ENCODE assay signal across 8 cellular contexts in genomic region chr7:29102554-29103151, GRCh38. TPM values are rescaled to one million over a fixed set of nuclear protein-coding genes. Genes with fewer than 3 reads are reported as not detected.
DNase-seq lines count a peak whose midpoint lies in the region; ATAC-seq, FAIRE-seq and TF ChIP-seq lines count a peak whose summit lies in the region.

No MANE protein-coding gene starts in this region.

- H3K27me3 ChIP-seq in NT2/D1 (ENCODE audit: insufficient read depth, insufficient read length) (no peaks in the 10 kb centered on the region), small intestine (ENCODE audit: control insufficient read depth in 2 of 2, insufficient read depth in 2 of 2, low read length in 2 of 2) (no peaks in the 10 kb centered on the region)

- in situ Hi-C loops in astrocyte of the cerebellum (cut with HindIII; ENCODE audit: low sequenced_read_pairs): no loop called here

- FAIRE-seq in D721Med (lab: Jason Lieb, UNC) (no peak), small intestine (lab: Jason Lieb, UNC) (no peak)

- 3 to 4% (median 3%) methylated on average over 7 of the region's 7 CpGs for WGBS in small intestine, 3 donors

- ATAC-seq in GM21390 (IDR thresholded peaks at IDR 0.05; ENCODE audit: unreplicated experiment): no peak

- DNase-seq in D721Med (ENCODE audit: insufficient read length, low spot score) (no peak), HEK293T (ENCODE audit: extremely low spot score) (peak; percentile 59), NT2/D1 (ENCODE audit: low read depth, low spot score) (peak; percentile 63), astrocyte of the cerebellum (ENCODE audit: low read depth) (peak; percentile 47), iPS DF 4.7 (ENCODE audit: extremely low read depth, low spot score) (peak; percentile 41), small intestine (peak; percentile 56), cerebellar nuclear complex (lab: John Stamatoyannopoulos, UW) (no peak)

- TF ChIP-seq CTCF in D721Med (IDR thresholded peaks at IDR 0.05; ENCODE audit: insufficient read depth, missing control alignments) (peak; percentile 61), astrocyte of the cerebellum (IDR thresholded peaks at IDR 0.05; ENCODE audit: low read depth, low read length, missing control alignments) (peak; percentile 78)

- peaks cover 6% of the 10 kb centered on the region for H3K4me1 ChIP-seq in NT2/D1 (ENCODE audit: insufficient read depth, insufficient read length)
- H3K4me1 ChIP-seq in small intestine (ENCODE audit: control insufficient read depth in 2 of 2, insufficient read depth in 1 of 2, low read depth in 1 of 2, low read length in 1 of 2): no peaks in the 10 kb centered on the region

- H3K36me3 ChIP-seq in NT2/D1 (ENCODE audit: insufficient read depth, insufficient read length, low read length) (peaks cover 5% of the 10 kb centered on the region), small intestine (ENCODE audit: control insufficient read depth in 2 of 2, insufficient read depth in 2 of 2, low read length in 2 of 2) (no peaks in the 10 kb centered on the region)

- H3K9ac ChIP-seq in NT2/D1 (ENCODE audit: insufficient read length, low read depth): no peak overlapping the region

- H3K9me3 ChIP-seq in NT2/D1 (ENCODE audit: insufficient read depth, low read length) (no peaks in the 10 kb centered on the region), small intestine (ENCODE audit: control insufficient read depth, low read depth) (no peaks in the 10 kb centered on the region)

- H3K4me3 ChIP-seq in NT2/D1 (ENCODE audit: insufficient read length, low read depth): no peak overlapping the region
- no peak overlapping the region for H3K4me3 ChIP-seq in astrocyte of the cerebellum (ENCODE audit: low read depth, low read length)
- no peak overlapping the region for H3K4me3 ChIP-seq in small intestine (ENCODE audit: low read depth in 1 of 2, low read length in 2 of 2)

- POLR2A ChIA-PET in HEK293T (lab: Yijun Ruan, JAX): no interaction called here

- H3K27ac ChIP-seq in small intestine (ENCODE audit: low read depth in 1 of 2, low read length in 1 of 2): no peak overlapping the region

- CTCF ChIA-PET in HEK293T (lab: Yijun Ruan, JAX): interaction anchor here (1.4 to 4.5 kb wide), 3 partner anchors 146 to 181 kb away, joined by 5 to 27 read pairs (median 22); no protein-coding TSS in a partner anchor

TF ChIP-seq in HEK293T, 16 proteins besides CTCF, POLR2A, EP300 and RAD21:
- no peak for TF ChIP-seq LEF1 (IDR thresholded peaks at IDR 0.05; ENCODE audit: borderline replicate concordance)
- no peak for TF ChIP-seq FOXM1 (IDR thresholded peaks at IDR 0.05; ENCODE audit: borderline replicate concordance)
- no peak for TF ChIP-seq L3MBTL2 (conservative IDR thresholded peaks at IDR 0.05)
- TF ChIP-seq FOXK2 (IDR thresholded peaks at IDR 0.05): no peak

RNA-seq across cellular contexts. Expression of gene CPVL, which starts 43.7 kb away (rescaled TPM):
- 10 to 100 TPM in 1 of 3 donors, 1 to 10 TPM in 2; 1.8 to 15.8 (median 6.5) TPM for polyA plus RNA-seq in small intestine

Comparison
In these comparisons a context has a peak if more than half of its experiments do, and no peak if none do; other contexts are left out.
1. DNase-seq: peak in HEK293T (single experiment), NT2/D1 (single experiment), astrocyte of the cerebellum (single experiment), iPS DF 4.7 (single experiment) and small intestine (single experiment); none in D721Med (single experiment) and cerebellar nuclear complex (0 of 2).